ENCODE assay signal across 1 cellular context in genomic region chr10:93299606-93300353, GRCh38.
TF ChIP-seq lines count a peak whose summit lies in the region.

No MANE protein-coding gene starts in this region.

TF ChIP-seq in GM23338, 12 proteins besides CTCF, POLR2A, EP300 and RAD21:
- TF ChIP-seq STAT1 (IDR thresholded peaks at IDR 0.05; ENCODE audit: unreplicated experiment) (no peak), ZNF462 (CRISPR knock-in tag; IDR thresholded peaks at IDR 0.05) (no peak), POLR2AphosphoS5 (IDR thresholded peaks at IDR 0.05; ENCODE audit: low read depth) (no peak), ZNF331 (CRISPR knock-in tag; IDR thresholded peaks at IDR 0.05; ENCODE audit: low read depth) (no peak), ETS1 (IDR thresholded peaks at IDR 0.05) (no peak), ZNF114 (CRISPR knock-in tag; IDR thresholded peaks at IDR 0.05) (no peak), CREB1 (CRISPR knock-in tag; IDR thresholded peaks at IDR 0.05; ENCODE audit: low read depth) (no peak), EZH2 (IDR thresholded peaks at IDR 0.05; ENCODE audit: low read depth, unreplicated experiment) (no peak), REST (IDR thresholded peaks at IDR 0.05; ENCODE audit: unreplicated experiment) (no peak), NANOG (IDR thresholded peaks at IDR 0.05; ENCODE audit: borderline replicate concordance) (no peak), JUNB (IDR thresholded peaks at IDR 0.05; ENCODE audit: unreplicated experiment) (no peak), EZH2phosphoT487 (IDR thresholded peaks at IDR 0.05; ENCODE audit: unreplicated experiment) (no peak)
